In genomic region chr7:129292861-129293260, GRCh38 we compare ENCODE assay signal across 29 cellular contexts.
"Had no signal": no experiment of that assay in that cellular context is flagged by ENCODE, and none has a peak within 500 bp of the region (broad histone marks: within the 10 kb centered on the region; RNA-seq: fewer than 3 reads in every experiment).

No MANE protein-coding gene starts in this region.

- FAIRE-seq: colon, endometrium, endothelial cell of umbilical vein, frontal cortex had no signal

- H3K27me3 ChIP-seq: colonic mucosa, dorsolateral prefrontal cortex, esophagus muscularis mucosa, esophagus squamous epithelium, foreskin keratinocyte, gastrocnemius medialis, gastroesophageal sphincter, heart left ventricle, heart right ventricle had no signal

- H3K27ac ChIP-seq: colonic mucosa, coronary artery, dorsolateral prefrontal cortex, epithelial cell of prostate, esophagus muscularis mucosa, esophagus squamous epithelium, foreskin keratinocyte, gastrocnemius medialis, gastroesophageal sphincter, heart left ventricle, heart right ventricle had no signal

- ATAC-seq: effector memory CD8-positive, alpha-beta T cell; esophagus mucosa; foreskin keratinocyte; gastrocnemius medialis; gastroesophageal sphincter; heart left ventricle; heart right ventricle had no signal

- H3K4me3 Mint-ChIP-seq: dendritic cell treated with granulocyte-macrophage colony-stimulating factor and Interleukin-4, amounts not matched to agents 40 ng/mL and 50 ng/mL, for 4 days; effector memory CD8-positive, alpha-beta T cell; endodermal cell had no signal

- H3K27me3 Mint-ChIP-seq: dendritic cell treated with granulocyte-macrophage colony-stimulating factor and Interleukin-4, amounts not matched to agents 40 ng/mL and 50 ng/mL, for 4 days; effector memory CD8-positive, alpha-beta T cell had no signal

- DNase-seq: colonic mucosa; cortex of kidney; dermis blood vessel endothelial cell; dorsolateral prefrontal cortex; effector CD4-positive, alpha-beta T cell; effector CD8-positive, alpha-beta T cell; effector memory CD4-positive, alpha-beta T cell; effector memory CD8-positive, alpha-beta T cell; endodermal cell; erythroblast; esophagus squamous epithelium; foreskin fibroblast; foreskin keratinocyte; foreskin melanocyte; gastrocnemius medialis; glutamatergic neuron; head of caudate nucleus; heart left ventricle; heart right ventricle had no signal

- H3K36me3 ChIP-seq: colonic mucosa, gastrocnemius medialis had no signal

- H3K4me1 Mint-ChIP-seq: endodermal cell had no signal

- H3K9me3 Mint-ChIP-seq: dendritic cell treated with granulocyte-macrophage colony-stimulating factor and Interleukin-4, amounts not matched to agents 40 ng/mL and 50 ng/mL, for 4 days; effector memory CD8-positive, alpha-beta T cell; endodermal cell had no signal

- H3K4me1 ChIP-seq: colonic mucosa, gastroesophageal sphincter had no signal

- H3K9me3 ChIP-seq: colonic mucosa, esophagus muscularis mucosa, esophagus squamous epithelium, gastrocnemius medialis, gastroesophageal sphincter, heart left ventricle, heart right ventricle had no signal

- H3K27ac Mint-ChIP-seq: dendritic cell treated with granulocyte-macrophage colony-stimulating factor and Interleukin-4, amounts not matched to agents 40 ng/mL and 50 ng/mL, for 4 days; effector memory CD8-positive, alpha-beta T cell; endodermal cell had no signal

- H3K4me3 ChIP-seq: colonic mucosa, coronary artery, dorsolateral prefrontal cortex, esophagus muscularis mucosa, esophagus squamous epithelium, gastrocnemius medialis, gastroesophageal sphincter, heart left ventricle, heart right ventricle had no signal
